Comparison of ENCODE assay signal across 16 cellular contexts in the genomic region with DNA sequence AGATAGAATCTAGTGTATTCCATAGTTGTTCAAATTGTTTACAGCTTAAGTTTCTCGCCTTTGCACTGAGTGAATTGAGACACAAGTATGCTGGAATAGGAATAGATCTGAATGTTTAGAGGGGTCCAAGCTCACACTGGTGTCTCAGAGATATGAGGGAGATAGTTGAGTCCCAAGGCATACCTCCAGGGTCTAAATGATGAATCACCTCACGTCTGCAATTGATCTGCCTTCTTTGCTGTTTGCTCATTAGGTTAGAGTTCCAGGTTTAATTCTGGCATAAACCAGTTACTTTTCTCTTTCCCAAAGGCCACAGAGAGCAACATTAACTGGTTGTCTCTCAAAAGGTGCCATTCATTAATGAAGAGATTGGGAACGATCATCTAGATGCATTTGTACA.
"Had no signal": no experiment of that assay in that cellular context is flagged by ENCODE, and none has a peak within 500 bp of the region (broad histone marks: within the 10 kb centered on the region; RNA-seq: fewer than 3 reads in every experiment).

No MANE protein-coding gene starts in this region.

- H3K27me3 ChIP-seq: heart right ventricle, pancreas, right lobe of liver had no signal

- H3K4me1 ChIP-seq: pancreas, right lobe of liver had no signal

- H3K4me3 ChIP-seq: heart right ventricle, pancreas, right lobe of liver, thoracic aorta had no signal

- DNase-seq: activated B cell treated with CpG ODN at 0.5 μM for 24 hours; activated CD4-positive, alpha-beta memory T cell treated with anti-CD3 and anti-CD28 coated beads, Interleukin-2, amount 10 ng/mL, durations not matched to agents 7 days and 5 days; activated CD4-positive, alpha-beta T cell treated with anti-CD3 and anti-CD28 coated beads for 48 hours; activated CD8-positive, alpha-beta memory T cell treated with anti-CD3 and anti-CD28 coated beads, Interleukin-2, amount 10 ng/mL, durations not matched to agents 7 days and 5 days; activated naive CD8-positive, alpha-beta T cell treated with anti-CD3 and anti-CD28 coated beads for 36 hours; effector CD4-positive, alpha-beta T cell; heart right ventricle; kidney glomerular epithelial cell; mesenchymal stem cell; naive thymus-derived CD8-positive, alpha-beta T cell; pancreas; right lobe of liver; stimulated activated CD4-positive, alpha-beta T cell treated with anti-CD3 and anti-CD28 coated beads, Interleukin-4, amount 100 ng/mL, for 24 hours; T-helper 1 cell; T-helper 9 cell had no signal

- H3K27ac ChIP-seq: heart right ventricle, pancreas, right lobe of liver, thoracic aorta had no signal

- H3K9me3 ChIP-seq: heart right ventricle, pancreas, right lobe of liver, thoracic aorta had no signal

- H3K36me3 ChIP-seq: heart right ventricle, pancreas, right lobe of liver, thoracic aorta had no signal
